Comparison of ENCODE assay signal across 11 cellular contexts in genomic region chr7:147981072-147981813, GRCh38.
A peak's percentile ranks its signal among the peaks of the same experiment; 100 is the strongest.
DNase-seq lines count a peak whose midpoint lies in the region; ATAC-seq and TF ChIP-seq lines count a peak whose summit lies in the region.
"Had no signal": no experiment of that assay in that cellular context is flagged by ENCODE, and none has a peak within 500 bp of the region (broad histone marks: within the 10 kb centered on the region; RNA-seq: fewer than 3 reads in every experiment).

No MANE protein-coding gene starts in this region.

- no peak overlapping the region for H3K27ac Mint-ChIP-seq in MCF 10A (ENCODE audit: low read depth, unreplicated experiment)
- H3K27ac Mint-ChIP-seq: IgD-negative memory B cell had no signal

- H3K4me1 Mint-ChIP-seq in MCF 10A (ENCODE audit: insufficient read depth, unreplicated experiment), result no peaks in the 10 kb centered on the region

- H3K36me3 Mint-ChIP-seq in MCF 10A (ENCODE audit: insufficient read depth, unreplicated experiment), result no peaks in the 10 kb centered on the region
- H3K36me3 Mint-ChIP-seq: IgD-negative memory B cell had no signal

- BruUV-seq in MCF 10A (replicated peaks; lab: Mats Ljungman, UMichigan), result no TSS peak

- 70% methylated on average over 1 of the region's 1 CpG for WGBS in prostate gland

- H3K9me3 Mint-ChIP-seq in MCF 10A (ENCODE audit: unreplicated experiment), result peaks cover 7% of the 10 kb centered on the region
- H3K9me3 Mint-ChIP-seq: IgD-negative memory B cell had no signal

- H3K4me3 Mint-ChIP-seq in MCF 10A (ENCODE audit: unreplicated experiment), result no peak overlapping the region
- H3K4me3 Mint-ChIP-seq: IgD-negative memory B cell had no signal

- TF ChIP-seq CTCF in MCF 10A (IDR thresholded peaks at IDR 0.05; ENCODE audit: unreplicated experiment), result no peak
- no peak for TF ChIP-seq CTCF in prostate gland (IDR thresholded peaks at IDR 0.05)

- no peaks in the 10 kb centered on the region for H3K27me3 Mint-ChIP-seq in MCF 10A (ENCODE audit: insufficient read depth, unreplicated experiment)
- H3K27me3 Mint-ChIP-seq: IgD-negative memory B cell had no signal

- ATAC-seq in GM18907 (IDR thresholded peaks at IDR 0.05; ENCODE audit: unreplicated experiment) (peak; percentile 71), HG02642 (IDR thresholded peaks at IDR 0.05; ENCODE audit: poor library complexity, unreplicated experiment) (peak; percentile 88), HG03457 (IDR thresholded peaks at IDR 0.05; ENCODE audit: unreplicated experiment) (peak; percentile 74)

- no peaks in the 10 kb centered on the region for H3K9me3 ChIP-seq in prostate gland

- POLR2A ChIA-PET in MCF 10A (lab: Yijun Ruan, JAX), result no interaction called here

- no peaks in the 10 kb centered on the region for H3K36me3 ChIP-seq in prostate gland
- H3K36me3 ChIP-seq: brain microvascular endothelial cell had no signal

- H3K4me3 ChIP-seq in prostate gland, result no peak overlapping the region

- no peak for TF ChIP-seq POLR2A in prostate gland (IDR thresholded peaks at IDR 0.05)

- no peaks in the 10 kb centered on the region for H3K27me3 ChIP-seq in prostate gland (replicated peaks; ENCODE audit: insufficient read depth)
- H3K27me3 ChIP-seq: brain microvascular endothelial cell had no signal

- intact Hi-C loops in MCF 10A (cut with micrococcal nuclease) (no loop called here), prostate gland (cut with DNase I) (no loop called here)

- no peak overlapping the region for H3K27ac ChIP-seq in prostate gland
- H3K27ac ChIP-seq: brain microvascular endothelial cell had no signal

- H3K4me1 ChIP-seq in prostate gland (replicated peaks), result no peaks in the 10 kb centered on the region

- CTCF ChIA-PET in MCF 10A (lab: Yijun Ruan, JAX), result no interaction called here

- peak; percentile 13 for DNase-seq in AG20443 (ENCODE audit: low spot score)
- DNase-seq in 8988T, result no peak
- DNase-seq in kidney glomerular epithelial cell (lab: John Stamatoyannopoulos, UW), result no peak
- no peak for DNase-seq in MCF 10A (ENCODE audit: unreplicated experiment)
- no peak for DNase-seq in prostate gland (ENCODE audit: low spot score)
- DNase-seq: activated T-cell treated with anti-CD3 and anti-CD28 coated beads, Interleukin-2, amount 50 U/mL, for 48 hours; brain microvascular endothelial cell had no signal
